ENCODE assay signal across 9 cellular contexts in the genomic region with DNA sequence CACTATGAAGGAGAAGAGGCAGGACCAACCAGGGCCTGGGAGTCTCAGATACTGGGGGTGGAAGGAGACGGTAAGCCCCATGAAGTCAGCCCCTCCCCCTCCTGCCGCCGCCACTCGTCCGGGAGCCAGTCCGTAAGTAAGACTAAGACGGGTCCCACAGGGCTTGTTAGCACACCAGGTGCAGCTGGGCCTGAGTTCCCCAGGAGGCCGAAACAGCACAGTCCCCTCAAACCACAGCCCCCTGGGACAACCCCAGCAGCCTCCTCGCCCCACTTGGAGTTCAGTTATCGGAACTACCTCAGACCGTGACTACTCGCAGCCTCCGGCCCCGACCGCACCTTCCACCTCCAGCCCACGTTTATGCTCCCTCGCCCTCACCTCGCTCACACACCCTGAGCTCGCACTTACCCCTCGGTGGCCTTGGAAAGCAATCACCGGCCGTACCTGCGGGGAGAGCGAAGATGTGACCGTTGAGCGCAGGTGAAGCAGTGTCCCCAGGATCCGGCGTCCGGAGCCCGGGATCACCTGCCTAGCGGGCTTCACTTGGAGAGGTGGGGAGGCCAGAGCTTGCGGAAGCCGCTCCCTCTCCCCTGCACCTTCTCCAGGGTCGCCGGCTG. TPM values are rescaled to one million over a fixed set of nuclear protein-coding genes. Genes with fewer than 3 reads are reported as not detected.
DNase-seq lines count a peak whose midpoint lies in the region; ATAC-seq and TF ChIP-seq lines count a peak whose summit lies in the region.
"Had no signal": no experiment of that assay in that cellular context is flagged by ENCODE, and none has a peak within 500 bp of the region (broad histone marks: within the 10 kb centered on the region; RNA-seq: fewer than 3 reads in every experiment).

No MANE protein-coding gene starts in this region.

- H3T11ph ChIP-seq in H9 (ENCODE audit: low read length) = no peak overlapping the region

- WGBS in H9 (ENCODE audit: extremely low coverage, insufficient read length, low lambda C conversion rate) = no CpG with 5 or more reads among the region's 35 CpGs
- 15 to 23% methylated on average over 11 to 35 of the region's 35 CpGs for WGBS in body of pancreas, 2 donors

- DNase-seq in NCI-H1417 (lab: John Stamatoyannopoulos, UW) = peak; percentile 36 to 70 (median 51)
- no peak for DNase-seq in NCI-H1417 treated with DMSO at 0.1 percent for 48 hours (lab: John Stamatoyannopoulos, UW)
- peak; percentile 73 for DNase-seq in H9
- peak; percentile 66 for DNase-seq in NCI-H1436 treated with DMSO at 0.1 percent for 48 hours (lab: John Stamatoyannopoulos, UW)
- peak; percentile 40 to 56 (median 51) for DNase-seq in body of pancreas
- no peak for DNase-seq in left lobe of liver (ENCODE audit: low spot score)
- no peak for DNase-seq in H4 (ENCODE audit: low spot score)

- H3K79me2 ChIP-seq in H9 (ENCODE audit: insufficient read depth, low read length) = no peaks in the 10 kb centered on the region

- H3K23ac ChIP-seq in H9 (ENCODE audit: insufficient read length, low read depth, low read length) = no peak overlapping the region

- no peak overlapping the region for H4K8ac ChIP-seq in H9 (replicated peaks; ENCODE audit: insufficient read length, low read depth, low read length)

- TF ChIP-seq POLR2A in body of pancreas (IDR thresholded peaks at IDR 0.05) = no peak

- peak overlapping the region; percentile 70 for H3K14ac ChIP-seq in H9 (ENCODE audit: insufficient read depth, low read length)

- peaks cover 0 to 8% of the 10 kb centered on the region in 2 donors for H3K36me3 ChIP-seq in body of pancreas (replicated peaks in 1 of 2; ENCODE audit: insufficient read depth in 1 of 2, low read depth in 2 of 2)
- H3K36me3 ChIP-seq in subcutaneous abdominal adipose tissue (ENCODE audit: control insufficient read depth in 5 of 5, insufficient read depth in 5 of 5, low read length in 5 of 5) = peaks cover 16 to 27% (median 23%) of the 10 kb centered on the region in 5 donors

- peaks cover 13% of the 10 kb centered on the region for H3K23me2 ChIP-seq in H9 (ENCODE audit: insufficient read length, low read depth, low read length, poor library complexity, severe bottlenecking)

- H3K79me1 ChIP-seq in H9 (ENCODE audit: insufficient read depth, low read depth, low read length, poor library complexity, severe bottlenecking) = no peaks in the 10 kb centered on the region

- intact Hi-C loops in body of pancreas (cut with DNase I) = no loop called here

- no peak overlapping the region for H2AFZ ChIP-seq in H9 (ENCODE audit: low read length)

- H3K27me3 ChIP-seq in H9 (ENCODE audit: insufficient read depth, low read length) (no peaks in the 10 kb centered on the region), body of pancreas (no peaks in the 10 kb centered on the region), subcutaneous abdominal adipose tissue (ENCODE audit: control insufficient read depth in 5 of 5, insufficient read depth in 4 of 5, low read length in 5 of 5) (no peaks in the 10 kb centered on the region)

- peak overlapping the region; percentile 53 for H3K18ac ChIP-seq in H9 (ENCODE audit: insufficient read length, low read depth, low read length)

- H3K27ac Mint-ChIP-seq in H9 = peak overlapping the region in 2 of 3 experiments; percentile 68 to 81; a peak in 3 of 7 replicates

- H3K4me1 Mint-ChIP-seq in H9 = peaks cover 12 to 13% of the 10 kb centered on the region in 2 experiments

- H3K4me1 ChIP-seq in H9 (ENCODE audit: insufficient read depth, low read length) (no peaks in the 10 kb centered on the region; the same call in 1 of the 2 replicates), body of pancreas (peaks cover 25% of the 10 kb centered on the region), subcutaneous abdominal adipose tissue (ENCODE audit: control insufficient read depth in 5 of 5, insufficient read depth in 5 of 5, low read length in 5 of 5) (peaks cover 2 to 22% (median 13%) of the 10 kb centered on the region in 5 donors)

- H3K9me3 Mint-ChIP-seq in H9 = no peaks in the 10 kb centered on the region; a peak in 1 of 5 replicates

- H3K27ac ChIP-seq in H9 (ENCODE audit: insufficient read length, low read depth, low read length) (no peak overlapping the region), body of pancreas (peak overlapping the region; percentile 92 to 96 (median 94)), subcutaneous abdominal adipose tissue (ENCODE audit: low read depth, low read length) (peak overlapping the region; percentile 91)

- no peak overlapping the region; the same call in 1 of the 2 replicates for H2BK15ac ChIP-seq in H9 (ENCODE audit: low read depth, low read length)

- H3K4me3 ChIP-seq in body of pancreas = peak overlapping the region; percentile 47 to 67
- H3K4me3 ChIP-seq in subcutaneous abdominal adipose tissue (ENCODE audit: low read depth in 1 of 5, low read length in 5 of 5) = peak overlapping the region; percentile 40 to 90 (median 82)

- H4K20me1 ChIP-seq in H9 (ENCODE audit: control insufficient read depth, insufficient read depth, insufficient read length) = no peaks in the 10 kb centered on the region

- no peak overlapping the region for H2BK20ac ChIP-seq in H9 (ENCODE audit: low read depth, low read length, poor library complexity, severe bottlenecking)

- no peak overlapping the region for H2BK120ac ChIP-seq in H9 (ENCODE audit: low read depth, low read length, poor library complexity, severe bottlenecking)

- H3K56ac ChIP-seq in H9 (ENCODE audit: insufficient read length, low read depth, low read length) = no peak overlapping the region

- no peaks in the 10 kb centered on the region for H3K9me3 ChIP-seq in H9 (ENCODE audit: control insufficient read depth, low read depth, low read length)
- H3K9me3 ChIP-seq in body of pancreas = no peaks in the 10 kb centered on the region
- no peaks in the 10 kb centered on the region for H3K9me3 ChIP-seq in subcutaneous abdominal adipose tissue (ENCODE audit: control insufficient read depth in 5 of 5, low read length in 5 of 5)

- no peak overlapping the region for H4K5ac ChIP-seq in H9 (ENCODE audit: insufficient read length, low read depth, low read length)

- no peak overlapping the region for H2BK12ac ChIP-seq in H9 (ENCODE audit: insufficient read length, low read depth, low read length)

- H4K91ac ChIP-seq in H9 (ENCODE audit: insufficient read length, low read depth, low read length) = no peak overlapping the region

- H3K4me2 ChIP-seq in H9 (ENCODE audit: insufficient read depth, insufficient read length, low read length) = peak overlapping the region; percentile 98

- no peak overlapping the region for H2AK5ac ChIP-seq in H9 (ENCODE audit: insufficient read length, low read length)

- no peak overlapping the region for H3K4ac ChIP-seq in H9 (ENCODE audit: low read depth, low read length)

- peaks cover 14 to 36% (median 22%) of the 10 kb centered on the region in 3 experiments; a peak in 6 of 7 replicates for H3K36me3 Mint-ChIP-seq in H9 (ENCODE audit: insufficient read depth in 1 of 3, low read depth in 3 of 3)

- no peak for TF ChIP-seq CTCF in H9 (conservative IDR thresholded peaks at IDR 0.05)
- TF ChIP-seq CTCF in body of pancreas (IDR thresholded peaks at IDR 0.05) = peak in 1 of 7 experiments; percentile 2

- H3K9ac ChIP-seq in H9 (ENCODE audit: extremely low read depth, insufficient read length, low read length) = peak overlapping the region; percentile 51
- peak overlapping the region in 4 of 5 donors; percentile 45 to 86 (median 58) for H3K9ac ChIP-seq in subcutaneous abdominal adipose tissue (ENCODE audit: low read length in 5 of 5)

- no peak overlapping the region for H2BK5ac ChIP-seq in H9 (ENCODE audit: insufficient read length, low read length)

- ATAC-seq in body of pancreas (peak; percentile 7), left lobe of liver (peak; percentile 19)

- H3K4me3 Mint-ChIP-seq in H9 = peak overlapping the region; percentile 82 to 92

- no peaks in the 10 kb centered on the region; the same call in 1 of the 2 replicates for H3K27me3 Mint-ChIP-seq in H9 (ENCODE audit: low read depth)

RNA-seq across cellular contexts. Expression of gene ELL3, which starts 0.6 kb away (rescaled TPM):
- total RNA-seq in H9 (2021) (6.4 and 7.2 TPM in 2 replicates), body of pancreas (10 to 100 TPM in 1 of 2 donors, 1 to 10 TPM in 1; 4.9 to 29.1 TPM), left lobe of liver (2.4 TPM)
- total RNA-seq in H4 (2014; rRNA removed; shearing (Covaris generic)) = 1.3 and 2.2 TPM in 2 replicates

RNA-seq across cellular contexts. Expression of gene SERF2, which starts 15.9 kb away (rescaled TPM):
- total RNA-seq in H9 (2021) = 819 and 831 TPM in 2 replicates
- 100 to 1,000 TPM; 190 to 818 TPM for total RNA-seq in body of pancreas
- 515 TPM for total RNA-seq in left lobe of liver
- total RNA-seq in H4 (2014; rRNA removed; shearing (Covaris generic)) = 979 and 1,093 TPM in 2 replicates

RNA-seq across cellular contexts. Expression of gene SERINC4, which starts 23.8 kb away (rescaled TPM):
- total RNA-seq in H9 (2021) (0.17 and 0.26 TPM in 2 replicates), body of pancreas (not detected), left lobe of liver (0.18 TPM)
- not detected in 2 replicates for total RNA-seq in H4 (2014; rRNA removed; shearing (Covaris generic))
- total RNA-seq: dermis microvascular lymphatic vessel endothelial cell had no signal

RNA-seq across cellular contexts. Expression of gene HYPK, which starts 24.2 kb away (rescaled TPM):
- 25.4 and 25.9 TPM in 2 replicates for total RNA-seq in H9 (2021)
- 10 to 100 TPM; 13.2 to 52.9 TPM for total RNA-seq in body of pancreas
- 8.6 TPM for total RNA-seq in left lobe of liver
- 5.5 and 6.5 TPM in 2 replicates for total RNA-seq in H4 (2014; rRNA removed; shearing (Covaris generic))

RNA-seq across cellular contexts. Expression of gene PDIA3, which starts 30.0 kb away (rescaled TPM):
- total RNA-seq in H9 (2021) (524 and 536 TPM in 2 replicates), body of pancreas (10 to 100 TPM; 80.7 to 89.3 TPM), left lobe of liver (425 TPM)
- total RNA-seq in H4 (2014; rRNA removed; shearing (Covaris generic)) = 187 and 259 TPM in 2 replicates

Comparison
In these comparisons a context has a peak if more than half of its experiments do, and no peak if none do; other contexts are left out.
1. DNase-seq: peak in NCI-H1417 (3 of 3), H9 (single experiment), NCI-H1436 treated with DMSO at 0.1 percent for 48 hours (single experiment) and body of pancreas (4 of 4); none in NCI-H1417 treated with DMSO at 0.1 percent for 48 hours (single experiment), left lobe of liver (single experiment) and H4 (single experiment).